Comparison of ENCODE assay signal across 8 cellular contexts in the genomic region with DNA sequence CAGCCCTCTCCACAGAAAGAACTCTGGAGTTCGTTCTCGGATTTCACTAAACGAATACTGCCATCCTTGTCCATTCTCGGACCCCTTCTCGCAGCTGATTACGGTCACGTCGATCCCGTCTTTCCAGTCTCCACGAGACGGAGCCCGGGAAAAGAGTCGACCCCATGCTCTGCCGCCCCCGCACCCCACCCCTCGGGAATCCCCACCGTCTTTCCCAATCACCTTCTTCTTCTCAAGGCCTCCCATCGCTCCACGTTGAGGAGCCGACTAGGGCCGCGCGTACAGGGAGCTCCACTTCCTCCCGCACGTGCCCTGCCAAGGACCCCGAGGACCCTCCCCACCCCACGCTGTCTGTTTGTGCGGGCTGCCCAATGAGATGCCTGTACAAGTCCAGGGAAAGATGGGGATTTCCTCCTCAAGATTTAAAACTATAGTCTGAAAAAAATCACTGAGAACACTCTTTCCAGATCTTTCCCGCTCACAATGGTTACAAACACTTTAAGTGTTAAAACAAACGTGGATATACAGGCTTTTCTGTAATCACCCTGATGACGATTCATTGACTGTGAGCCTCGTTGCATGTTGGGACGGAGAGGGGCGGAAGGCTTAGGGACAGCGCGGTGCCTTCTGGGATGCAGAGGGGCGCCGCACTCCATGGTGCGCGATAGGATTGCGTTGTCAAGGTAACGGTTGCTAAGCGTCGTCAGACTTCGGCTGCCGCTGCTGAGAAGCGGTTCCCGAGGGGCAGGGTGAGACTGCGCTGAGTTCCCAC. TPM values are rescaled to one million over a fixed set of nuclear protein-coding genes. Genes with fewer than 3 reads are reported as not detected.
DNase-seq lines count a peak whose midpoint lies in the region; ATAC-seq and TF ChIP-seq lines count a peak whose summit lies in the region.

TSS of gene PES1 (minus strand) at position 323 of the 772 bp plus-strand sequence. CDS start at position 246, 77 bp downstream.

- DNase-seq in GM13976 (ENCODE audit: low spot score) = peak; percentile 98
- DNase-seq in NCI-H146 (lab: John Stamatoyannopoulos, UW) = peak; percentile 96
- DNase-seq in T-cell = peak; percentile 84 to 97 (median 94)
- peak; percentile 99 for DNase-seq in amniotic epithelial cell (ENCODE audit: low read depth)
- peak; percentile 94 to 97 (median 96) for DNase-seq in heart left ventricle
- peak; percentile 97 for DNase-seq in pons (ENCODE audit: low spot score)
- peak; percentile 92 for DNase-seq in type B pancreatic cell (ENCODE audit: extremely low spot score, unreplicated experiment)

- H3K27me3 ChIP-seq in heart left ventricle = no peaks in the 10 kb centered on the region

- H3K4me3 Mint-ChIP-seq in T-cell = no peak within 1 kb of the TSS
- no peak within 1 kb of the TSS for H3K4me3 Mint-ChIP-seq in type B pancreatic cell

- CTCF ChIA-PET in T-cell (lab: Charles Lee) = interaction anchor here in 1 of 2 donors (0.7 to 1.7 kb wide), 3 partner anchors 9 to 328 kb away, joined by 3 to 5 read pairs (median 3); no protein-coding TSS in a partner anchor

- POLR2A ChIA-PET in T-cell (lab: Charles Lee) = interaction anchor here in 1 of 2 donors (0.6 to 1.0 kb wide), 3 partner anchors 203 to 377 kb away, joined by 3 to 4 read pairs (median 3); partner anchors contain the start of gene MORC2

- TF ChIP-seq CTCF in GM13976 (IDR thresholded peaks at IDR 0.05; ENCODE audit: borderline replicate concordance, control extremely low read depth, extremely low read depth, insufficient read depth, missing control alignments) (no peak), heart left ventricle (IDR thresholded peaks at IDR 0.05) (no peak), type B pancreatic cell (conservative IDR thresholded peaks at IDR 0.05) (no peak)

- in situ Hi-C loops in GM13976 (cut with MboI; ENCODE audit: low sequenced_read_pairs, unreplicated experiment) = no loop called here

- peaks cover 0 to 2% of the 10 kb centered on the region in 2 donors for H3K27me3 Mint-ChIP-seq in T-cell
- H3K27me3 Mint-ChIP-seq in type B pancreatic cell = peaks cover 17% of the 10 kb centered on the region

- no peaks in the 10 kb centered on the region for H3K9me3 ChIP-seq in heart left ventricle

- H3K4me3 ChIP-seq in heart left ventricle = peak within 1 kb of the TSS; percentile 59 to 95 (median 82)

- no peaks in the 10 kb centered on the region for H3K9me3 Mint-ChIP-seq in T-cell
- no peaks in the 10 kb centered on the region for H3K9me3 Mint-ChIP-seq in type B pancreatic cell

- WGBS in heart left ventricle, 4 donors = 0 to 1% (median 0%) methylated on average over 49 of the region's 49 CpGs

- peaks cover 25% of the 10 kb centered on the region for H3K36me3 Mint-ChIP-seq in T-cell
- H3K36me3 Mint-ChIP-seq in type B pancreatic cell = peaks cover 4% of the 10 kb centered on the region

- H3K4me1 ChIP-seq in heart left ventricle = peaks cover 0 to 23% (median 15%) of the 10 kb centered on the region in 12 donors

- ATAC-seq in HG02852 (IDR thresholded peaks at IDR 0.05; ENCODE audit: unreplicated experiment) (peak; percentile 99), T-cell (replicated peaks in 1 of 4) (peak; percentile 98 to 99 (median 98)), heart left ventricle (peak; percentile 100)

- intact Hi-C loops in heart left ventricle (cut with DNase I) = loop anchor here in 2 of 10 donors (2.0 to 5.0 kb wide), 2 partner anchors 43 to 164 kb away; partner anchors contain the start of genes MTFP1 (in 1 of the 2) and SLC35E4 (in 1 of the 2)

- no peak within 1 kb of the TSS for H3K27ac Mint-ChIP-seq in T-cell
- H3K27ac Mint-ChIP-seq in type B pancreatic cell = no peak within 1 kb of the TSS

- H3K4me1 Mint-ChIP-seq in T-cell (no peaks in the 10 kb centered on the region), type B pancreatic cell (ENCODE audit: unreplicated experiment) (no peaks in the 10 kb centered on the region)

- peak in 1 of 2 donors; percentile 45 for TF ChIP-seq POLR2A in heart left ventricle (IDR thresholded peaks at IDR 0.05)

- peak within 1 kb of the TSS; percentile 43 to 91 (median 81) for H3K27ac ChIP-seq in heart left ventricle

- peaks cover 0 to 29% (median 24%) of the 10 kb centered on the region in 9 donors for H3K36me3 ChIP-seq in heart left ventricle

RNA-seq across cellular contexts. Expression of gene PES1, which starts in this region (rescaled TPM):
- total RNA-seq in T-cell (10 to 100 TPM; 36.0 to 66.2 (median 63.1) TPM), heart left ventricle (10 to 100 TPM; 15.7 to 39.8 (median 27.8) TPM), type B pancreatic cell (ENCODE audit: low replicate concordance) (71.3 and 77.0 TPM in 2 replicates)
- polyA plus RNA-seq in heart left ventricle = 10 to 100 TPM; 23.0 to 60.9 TPM

Comparison
In these comparisons a context has a peak if more than half of its experiments do, and no peak if none do; other contexts are left out.
1. Peak in every context shown above with its lines: DNase-seq, ATAC-seq, H3K4me3 ChIP-seq and H3K27ac ChIP-seq.